In genomic region chr7:47730135-47730534, GRCh38 we compare ENCODE assay signal across 18 cellular contexts.
"Had no signal": no experiment of that assay in that cellular context is flagged by ENCODE, and none has a peak within 500 bp of the region (broad histone marks: within the 10 kb centered on the region; RNA-seq: fewer than 3 reads in every experiment).

No MANE protein-coding gene starts in this region.

- ATAC-seq: gastrocnemius medialis, heart left ventricle, left colon, T-helper 17 cell had no signal

- H3K4me1 Mint-ChIP-seq: activated CD4-positive, alpha-beta memory T cell treated with anti-CD3 and anti-CD28 coated beads, Interleukin-2, amount 10 ng/mL, durations not matched to agents 7 days and 5 days; activated naive CD4-positive, alpha-beta T cell treated with anti-CD3 and anti-CD28 coated beads, Interleukin-2, amount 10 ng/mL, durations not matched to agents 7 days and 5 days; T-helper 17 cell had no signal

- H3K36me3 Mint-ChIP-seq: activated naive CD4-positive, alpha-beta T cell treated with anti-CD3 and anti-CD28 coated beads, Interleukin-2, amount 10 ng/mL, durations not matched to agents 7 days and 5 days; naive B cell; neural progenitor cell had no signal

- H3K27me3 Mint-ChIP-seq: activated CD4-positive, alpha-beta memory T cell treated with anti-CD3 and anti-CD28 coated beads, Interleukin-2, amount 10 ng/mL, durations not matched to agents 7 days and 5 days; activated T-cell treated with anti-CD3 and anti-CD28 coated beads, Interleukin-2, amount 50 U/mL, for 24 hours had no signal

- DNase-seq: activated CD4-positive, alpha-beta memory T cell treated with anti-CD3 and anti-CD28 coated beads, Interleukin-2, amount 10 ng/mL, durations not matched to agents 7 days and 5 days; activated CD4-positive, alpha-beta T cell treated with anti-CD3 and anti-CD28 coated beads for 4 hours; activated naive CD4-positive, alpha-beta T cell treated with anti-CD3 and anti-CD28 coated beads, Interleukin-2, amount 10 ng/mL, durations not matched to agents 7 days and 5 days; activated T-cell treated with anti-CD3 and anti-CD28 coated beads, Interleukin-2, amount 50 U/mL, for 24 hours; central memory CD4-positive, alpha-beta T cell; effector CD8-positive, alpha-beta T cell; gastrocnemius medialis; heart left ventricle; left colon; naive B cell; stimulated activated CD4-positive, alpha-beta T cell treated with anti-CD3 and anti-CD28 coated beads, Interleukin-15, amount 100 ng/mL, for 24 hours; stimulated activated CD4-positive, alpha-beta T cell treated with anti-CD3 and anti-CD28 coated beads, Interleukin-4, amount 100 ng/mL, for 1 hour; stimulated activated naive CD4-positive, alpha-beta T cell treated with Interleukin-2 at 50 U/mL for 16 hours; T-helper 17 cell; upper lobe of left lung had no signal

- H3K9me3 Mint-ChIP-seq: activated CD4-positive, alpha-beta memory T cell treated with anti-CD3 and anti-CD28 coated beads, Interleukin-2, amount 10 ng/mL, durations not matched to agents 7 days and 5 days; activated naive CD4-positive, alpha-beta T cell treated with anti-CD3 and anti-CD28 coated beads, Interleukin-2, amount 10 ng/mL, durations not matched to agents 7 days and 5 days; activated T-cell treated with anti-CD3 and anti-CD28 coated beads, Interleukin-2, amount 50 U/mL, for 24 hours had no signal

- H3K27ac Mint-ChIP-seq: activated CD4-positive, alpha-beta memory T cell treated with anti-CD3 and anti-CD28 coated beads, Interleukin-2, amount 10 ng/mL, durations not matched to agents 7 days and 5 days; activated naive CD4-positive, alpha-beta T cell treated with anti-CD3 and anti-CD28 coated beads, Interleukin-2, amount 10 ng/mL, durations not matched to agents 7 days and 5 days; activated T-cell treated with anti-CD3 and anti-CD28 coated beads, Interleukin-2, amount 50 U/mL, for 24 hours; neural progenitor cell; T-helper 17 cell had no signal

- H3K4me3 Mint-ChIP-seq: activated CD4-positive, alpha-beta memory T cell treated with anti-CD3 and anti-CD28 coated beads, Interleukin-2, amount 10 ng/mL, durations not matched to agents 7 days and 5 days; activated naive CD4-positive, alpha-beta T cell treated with anti-CD3 and anti-CD28 coated beads, Interleukin-2, amount 10 ng/mL, durations not matched to agents 7 days and 5 days; activated T-cell treated with anti-CD3 and anti-CD28 coated beads, Interleukin-2, amount 50 U/mL, for 24 hours; neural progenitor cell; T-helper 17 cell had no signal

- H3K4me3 ChIP-seq: gastrocnemius medialis, heart left ventricle, lung, neural progenitor cell, suprapubic skin, upper lobe of left lung had no signal
